9 cellular contexts compared by ENCODE assay signal in the genomic region with DNA sequence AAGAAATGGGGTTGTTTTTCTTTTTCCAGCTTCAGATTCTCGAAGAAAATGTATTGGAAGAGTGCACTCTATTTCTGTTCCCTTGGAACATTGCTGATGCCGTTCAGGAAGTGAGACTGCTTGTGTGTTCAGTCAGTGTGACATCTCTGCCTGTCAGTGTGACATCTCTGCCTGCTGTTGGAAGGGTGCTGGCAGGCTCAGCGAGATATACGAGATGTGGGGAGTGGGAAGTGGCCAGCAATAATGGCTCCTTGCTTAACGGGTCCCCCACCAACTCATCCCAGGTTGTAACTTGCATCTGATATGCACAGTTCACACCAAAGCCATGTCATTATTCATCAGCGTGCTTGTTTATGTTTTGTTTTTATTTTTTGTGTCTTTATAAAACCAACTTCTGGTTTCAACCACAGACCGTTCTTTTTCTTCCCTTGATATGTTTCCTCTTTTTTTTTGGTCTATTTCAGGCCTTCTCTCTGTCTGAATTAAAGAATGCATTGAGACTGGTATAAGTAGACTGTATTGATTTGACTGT.
DNase-seq lines count a peak whose midpoint lies in the region; ATAC-seq and TF ChIP-seq lines count a peak whose summit lies in the region.
"Had no signal": no experiment of that assay in that cellular context is flagged by ENCODE, and none has a peak within 500 bp of the region (broad histone marks: within the 10 kb centered on the region; RNA-seq: fewer than 3 reads in every experiment).

No MANE protein-coding gene starts in this region.

- H3K36me3 Mint-ChIP-seq in activated naive CD4-positive, alpha-beta T cell treated with anti-CD3 and anti-CD28 coated beads for 36 hours (ENCODE audit: low read depth) = peaks cover 29% of the 10 kb centered on the region
- peaks cover 10% of the 10 kb centered on the region for H3K36me3 Mint-ChIP-seq in activated T-helper 1 cell treated with anti-CD3 and anti-CD28 coated beads, Interleukin-12 subunit alpha, Interleukin-12 subunit beta, Interleukin-2, Interleukin-4 antibody, amounts not matched to agents 30 ng/mL and 10 ng/mL and 1 ng/mL, durations not matched to agents 14 hours and 24 hours and 36 hours (ENCODE audit: low read depth)

- no peaks in the 10 kb centered on the region for H3K9me3 Mint-ChIP-seq in activated naive CD4-positive, alpha-beta T cell treated with anti-CD3 and anti-CD28 coated beads for 36 hours
- H3K9me3 Mint-ChIP-seq in activated T-helper 1 cell treated with anti-CD3 and anti-CD28 coated beads, Interleukin-12 subunit alpha, Interleukin-12 subunit beta, Interleukin-2, Interleukin-4 antibody, amounts not matched to agents 30 ng/mL and 10 ng/mL and 1 ng/mL, durations not matched to agents 14 hours and 24 hours and 36 hours = no peaks in the 10 kb centered on the region

- no peak for TF ChIP-seq CTCF in thyroid gland (IDR thresholded peaks at IDR 0.05)

- no peaks in the 10 kb centered on the region for H3K27me3 Mint-ChIP-seq in activated naive CD4-positive, alpha-beta T cell treated with anti-CD3 and anti-CD28 coated beads for 36 hours (ENCODE audit: low read depth)
- no peaks in the 10 kb centered on the region for H3K27me3 Mint-ChIP-seq in activated T-helper 1 cell treated with anti-CD3 and anti-CD28 coated beads, Interleukin-12 subunit alpha, Interleukin-12 subunit beta, Interleukin-2, Interleukin-4 antibody, amounts not matched to agents 30 ng/mL and 10 ng/mL and 1 ng/mL, durations not matched to agents 14 hours and 24 hours and 36 hours (ENCODE audit: insufficient read depth)

- peak overlapping the region; percentile 53 for H3K27ac Mint-ChIP-seq in activated naive CD4-positive, alpha-beta T cell treated with anti-CD3 and anti-CD28 coated beads for 36 hours
- peak overlapping the region; percentile 91 for H3K27ac Mint-ChIP-seq in activated T-helper 1 cell treated with anti-CD3 and anti-CD28 coated beads, Interleukin-12 subunit alpha, Interleukin-12 subunit beta, Interleukin-2, Interleukin-4 antibody, amounts not matched to agents 30 ng/mL and 10 ng/mL and 1 ng/mL, durations not matched to agents 14 hours and 24 hours and 36 hours

- 60 to 64% methylated on average over 7 of the region's 7 CpGs for WGBS in thyroid gland, 2 donors

- H3K9me3 ChIP-seq in thyroid gland = no peaks in the 10 kb centered on the region
- H3K9me3 ChIP-seq: SJSA1 had no signal

- H3K27ac ChIP-seq in thyroid gland = no peak overlapping the region
- H3K27ac ChIP-seq: SJSA1 had no signal

- no peak overlapping the region for H3K4me3 Mint-ChIP-seq in activated naive CD4-positive, alpha-beta T cell treated with anti-CD3 and anti-CD28 coated beads for 36 hours
- H3K4me3 Mint-ChIP-seq in activated T-helper 1 cell treated with anti-CD3 and anti-CD28 coated beads, Interleukin-12 subunit alpha, Interleukin-12 subunit beta, Interleukin-2, Interleukin-4 antibody, amounts not matched to agents 30 ng/mL and 10 ng/mL and 1 ng/mL, durations not matched to agents 14 hours and 24 hours and 36 hours = peak overlapping the region; percentile 34

- peak; percentile 48 for ATAC-seq in HG03025 (IDR thresholded peaks at IDR 0.05; ENCODE audit: low FRiP score, unreplicated experiment)

- peaks cover 56% of the 10 kb centered on the region for H3K4me1 Mint-ChIP-seq in activated naive CD4-positive, alpha-beta T cell treated with anti-CD3 and anti-CD28 coated beads for 36 hours (ENCODE audit: low read depth)
- H3K4me1 Mint-ChIP-seq in activated T-helper 1 cell treated with anti-CD3 and anti-CD28 coated beads, Interleukin-12 subunit alpha, Interleukin-12 subunit beta, Interleukin-2, Interleukin-4 antibody, amounts not matched to agents 30 ng/mL and 10 ng/mL and 1 ng/mL, durations not matched to agents 14 hours and 24 hours and 36 hours (ENCODE audit: low read depth) = peaks cover 65% of the 10 kb centered on the region

- H3K36me3 ChIP-seq in thyroid gland = no peaks in the 10 kb centered on the region
- H3K36me3 ChIP-seq: SJSA1 had no signal

- TF ChIP-seq POLR2A in thyroid gland (IDR thresholded peaks at IDR 0.05) = no peak

- DNase-seq in activated naive CD4-positive, alpha-beta T cell treated with anti-CD3 and anti-CD28 coated beads for 36 hours = peak; percentile 17
- DNase-seq in activated naive CD4-positive, alpha-beta T cell treated with anti-CD3 and anti-CD28 coated beads, Interleukin-2, amount 50 U/mL, for 16 hours = no peak
- no peak for DNase-seq in activated T-helper 1 cell treated with anti-CD3 and anti-CD28 coated beads, Interleukin-12 subunit alpha, Interleukin-12 subunit beta, Interleukin-2, Interleukin-4 antibody, amounts not matched to agents 30 ng/mL and 10 ng/mL and 1 ng/mL, durations not matched to agents 14 hours and 24 hours and 36 hours (ENCODE audit: low spot score)
- peak; percentile 21 to 43 for DNase-seq in thyroid gland
- DNase-seq in COLO668 (lab: John Stamatoyannopoulos, UW; ENCODE audit: unreplicated experiment) = no peak
- no peak for DNase-seq in kidney tubule cell (ENCODE audit: low spot score)
- no peak for DNase-seq in activated CD4-positive, alpha-beta T cell treated with anti-CD3 and anti-CD28 coated beads, Interleukin-2, amount 50 U/mL, for 4 hours

- no peak overlapping the region for H3K4me3 ChIP-seq in thyroid gland (replicated peaks in 1 of 3)
- H3K4me3 ChIP-seq: SJSA1 had no signal

- no peaks in the 10 kb centered on the region for H3K27me3 ChIP-seq in thyroid gland
- H3K27me3 ChIP-seq: SJSA1 had no signal

- peaks cover 32 to 63% of the 10 kb centered on the region in 2 donors for H3K4me1 ChIP-seq in thyroid gland

- CTCF ChIA-PET in activated naive CD4-positive, alpha-beta T cell treated with anti-CD3 and anti-CD28 coated beads for 36 hours (lab: Charles Lee) = no interaction called here

- intact Hi-C loops in activated naive CD4-positive, alpha-beta T cell treated with anti-CD3 and anti-CD28 coated beads for 36 hours (cut with micrococcal nuclease) = no loop called here
- intact Hi-C loops in activated T-helper 1 cell treated with anti-CD3 and anti-CD28 coated beads, Interleukin-12 subunit alpha, Interleukin-12 subunit beta, Interleukin-2, Interleukin-4 antibody, amounts not matched to agents 30 ng/mL and 10 ng/mL and 1 ng/mL, durations not matched to agents 14 hours and 24 hours and 36 hours (cut with micrococcal nuclease) = loop anchor here (1.0 to 5.0 kb wide), 3 partner anchors 38 to 550 kb away; no protein-coding TSS in a partner anchor
- intact Hi-C loops in thyroid gland (cut with DNase I) = no loop called here

Comparison
In these comparisons a context has a peak if more than half of its experiments do, and no peak if none do; other contexts are left out.
1. DNase-seq: peak in activated naive CD4-positive, alpha-beta T cell treated with anti-CD3 and anti-CD28 coated beads for 36 hours (single experiment) and thyroid gland (2 of 2); none in activated naive CD4-positive, alpha-beta T cell treated with anti-CD3 and anti-CD28 coated beads, Interleukin-2, amount 50 U/mL, for 16 hours (single experiment), activated T-helper 1 cell treated with anti-CD3 and anti-CD28 coated beads, Interleukin-12 subunit alpha, Interleukin-12 subunit beta, Interleukin-2, Interleukin-4 antibody, amounts not matched to agents 30 ng/mL and 10 ng/mL and 1 ng/mL, durations not matched to agents 14 hours and 24 hours and 36 hours (single experiment), COLO668 (single experiment), kidney tubule cell (single experiment) and activated CD4-positive, alpha-beta T cell treated with anti-CD3 and anti-CD28 coated beads, Interleukin-2, amount 50 U/mL, for 4 hours (0 of 2).